ENCODE assay signal across 24 cellular contexts in the genomic region with DNA sequence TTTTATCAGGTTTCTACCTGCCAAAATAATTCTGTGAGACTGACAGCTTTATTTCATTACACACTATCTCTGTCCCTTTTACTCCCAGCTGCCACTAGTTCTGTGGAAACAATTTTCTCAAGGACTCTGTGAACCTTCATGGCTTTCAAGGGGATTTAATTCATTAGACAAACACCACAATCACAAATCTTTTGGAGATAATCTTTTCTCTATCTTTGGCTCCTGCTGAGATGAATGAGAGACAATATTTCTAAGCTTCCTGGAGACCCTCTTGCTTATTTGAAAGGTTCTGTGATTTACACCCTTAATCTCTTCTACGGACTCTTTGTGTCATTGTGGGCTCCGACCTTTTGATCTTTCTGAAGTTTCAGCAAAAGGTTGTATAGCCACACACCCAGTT.
"Had no signal": no experiment of that assay in that cellular context is flagged by ENCODE, and none has a peak within 500 bp of the region (broad histone marks: within the 10 kb centered on the region; RNA-seq: fewer than 3 reads in every experiment).

No MANE protein-coding gene starts in this region.

- DNase-seq: activated CD4-positive, alpha-beta T cell treated with anti-CD3 and anti-CD28 coated beads for 4 hours; activated CD8-positive, alpha-beta memory T cell treated with anti-CD3 and anti-CD28 coated beads, Interleukin-2, amount 50 U/mL, for 48 hours; activated CD8-positive, alpha-beta T cell treated with anti-CD3 and anti-CD28 coated beads, Interleukin-2, amount 10 ng/mL, durations not matched to agents 7 days and 5 days; activated effector memory CD4-positive, alpha-beta T cell treated with Interleukin-2 at 50 U/mL for 16 hours; activated naive CD4-positive, alpha-beta T cell; activated T-cell treated with anti-CD3 and anti-CD28 coated beads, Interleukin-2, amount 50 U/mL, for 1 hour; aorta; caudate nucleus; MG63; MV-4-11; NCI-H1092 treated with DMSO at 0.1 percent for 48 hours; NCI-H1436 treated with DMSO at 0.1 percent for 48 hours; NCI-H187; NCI-H2081; NCI-H2171 treated with DMSO at 0.1 percent for 48 hours; NCI-H510A treated with DMSO at 0.1 percent for 48 hours; NK-92 treated with Interleukin-12 subunit alpha and Interleukin-12 subunit beta, amount 100 ng/mL, for 24 hours; OCI-M1; RPMI8226; SK-N-SH; T-helper 1 cell had no signal

- H3K27ac Mint-ChIP-seq: activated CD8-positive, alpha-beta T cell treated with anti-CD3 and anti-CD28 coated beads, Interleukin-2, amount 10 ng/mL, durations not matched to agents 7 days and 5 days; activated naive CD4-positive, alpha-beta T cell treated with anti-CD3 and anti-CD28 coated beads, Interleukin-2, amount 50 U/mL, for 24 hours had no signal

- H3K4me1 ChIP-seq: breast epithelium had no signal

- H3K9me3 ChIP-seq: breast epithelium, SK-N-SH had no signal

- H3K4me3 Mint-ChIP-seq: activated CD8-positive, alpha-beta T cell treated with anti-CD3 and anti-CD28 coated beads, Interleukin-2, amount 10 ng/mL, durations not matched to agents 7 days and 5 days; activated naive CD4-positive, alpha-beta T cell treated with anti-CD3 and anti-CD28 coated beads, Interleukin-2, amount 50 U/mL, for 24 hours had no signal

- H3K9ac ChIP-seq: SK-N-SH had no signal

- H3K27me3 Mint-ChIP-seq: activated naive CD4-positive, alpha-beta T cell treated with anti-CD3 and anti-CD28 coated beads, Interleukin-2, amount 50 U/mL, for 24 hours had no signal

- H3K36me3 ChIP-seq: breast epithelium, MG63 had no signal

- H3K27ac ChIP-seq: breast epithelium, VCaP had no signal

- H3K4me1 Mint-ChIP-seq: activated naive CD4-positive, alpha-beta T cell treated with anti-CD3 and anti-CD28 coated beads, Interleukin-2, amount 50 U/mL, for 24 hours had no signal

- H3K27me3 ChIP-seq: breast epithelium, MG63 had no signal

- H3K4me3 ChIP-seq: breast epithelium, MG63 had no signal

- H3K36me3 Mint-ChIP-seq: activated naive CD4-positive, alpha-beta T cell treated with anti-CD3 and anti-CD28 coated beads, Interleukin-2, amount 50 U/mL, for 24 hours had no signal

- H3K4me2 ChIP-seq: SK-N-SH had no signal
